ENCODE assay signal across 8 cellular contexts in the genomic region with DNA sequence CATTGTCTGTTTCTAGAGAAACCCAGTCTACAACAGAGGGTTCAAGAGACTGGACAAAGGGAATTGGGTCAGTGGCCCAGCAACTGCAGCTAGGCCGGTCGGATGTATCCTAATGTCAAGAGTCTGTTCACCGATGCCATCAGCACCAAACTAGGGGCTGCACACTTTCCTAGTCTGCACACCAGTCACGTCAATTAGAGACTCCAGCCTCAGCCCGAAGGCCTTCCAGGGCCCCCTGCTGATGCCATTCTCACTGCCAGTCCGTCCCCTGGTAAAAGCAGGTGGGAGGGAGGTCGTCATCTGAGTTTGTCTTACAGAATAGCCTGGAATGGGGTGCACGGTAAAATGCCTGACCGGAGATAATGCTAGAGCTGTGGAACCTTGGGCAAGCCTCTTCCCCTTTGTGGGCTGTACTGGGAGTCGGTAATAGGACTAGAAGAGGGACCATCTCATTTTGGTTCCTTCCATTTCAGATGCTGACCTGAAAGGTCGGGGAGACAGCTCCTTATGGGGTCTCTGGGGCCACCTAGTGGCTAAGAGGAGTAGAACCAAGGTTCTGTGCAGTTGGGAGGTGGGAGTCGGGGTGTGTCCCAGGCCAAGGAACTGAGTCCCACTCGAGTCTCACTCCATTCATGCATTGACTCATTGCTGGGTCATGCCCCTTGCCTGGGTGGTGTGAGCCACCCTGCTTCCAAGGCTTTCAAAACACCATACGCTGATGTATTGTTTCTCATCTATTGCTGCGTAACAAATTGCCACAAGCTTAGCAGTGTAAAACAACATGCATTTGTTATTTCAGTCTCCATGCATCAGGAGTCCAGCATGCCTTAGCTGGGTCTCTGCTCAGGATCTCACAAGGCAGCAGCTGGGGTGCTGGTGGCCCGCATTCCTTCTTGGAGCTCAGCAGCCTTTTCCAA. TPM values are rescaled to one million over a fixed set of nuclear protein-coding genes. Genes with fewer than 3 reads are reported as not detected.
A peak's percentile ranks its signal among the peaks of the same experiment; 100 is the strongest.
DNase-seq lines count a peak whose midpoint lies in the region; ATAC-seq lines count a peak whose summit lies in the region.

No MANE protein-coding gene starts in this region.

- intact Hi-C loops in activated CD4-positive, alpha-beta T cell treated with anti-CD3 and anti-CD28 coated beads, Interleukin-2, amount 10 ng/mL, durations not matched to agents 24 days and 14 days (cut with micrococcal nuclease) = loop anchor here (1.0 to 2.0 kb wide), 3 partner anchors 33 to 121 kb away; partner anchors contain the start of gene ZCCHC3

- no peak overlapping the region for H3K4me3 Mint-ChIP-seq in activated CD4-positive, alpha-beta T cell treated with anti-CD3 and anti-CD28 coated beads, Interleukin-2, amount 10 ng/mL, durations not matched to agents 24 days and 14 days
- no peak overlapping the region for H3K4me3 Mint-ChIP-seq in memory B cell

- H3K27ac Mint-ChIP-seq in activated CD4-positive, alpha-beta T cell treated with anti-CD3 and anti-CD28 coated beads, Interleukin-2, amount 10 ng/mL, durations not matched to agents 24 days and 14 days = peak overlapping the region; percentile 12
- H3K27ac Mint-ChIP-seq in memory B cell = peak overlapping the region; percentile 41

- DNase-seq in DMS153 (lab: John Stamatoyannopoulos, UW) = peak; percentile 23
- peak; percentile 57 for DNase-seq in NCI-H526 treated with DMSO at 0.1 percent for 48 hours (lab: John Stamatoyannopoulos, UW)
- DNase-seq in activated CD4-positive, alpha-beta T cell treated with anti-CD3 and anti-CD28 coated beads, Interleukin-2, amount 10 ng/mL, durations not matched to agents 24 days and 14 days = peak; percentile 88
- DNase-seq in effector CD4-positive, alpha-beta T cell = peak; percentile 49
- DNase-seq in memory B cell (ENCODE audit: low spot score in 2 of 2) = peak; percentile 51 to 64
- DNase-seq in stromal cell of bone marrow (ENCODE audit: low read depth) = peak; percentile 52

- peaks cover 15% of the 10 kb centered on the region for H3K4me1 Mint-ChIP-seq in activated CD4-positive, alpha-beta T cell treated with anti-CD3 and anti-CD28 coated beads, Interleukin-2, amount 10 ng/mL, durations not matched to agents 24 days and 14 days
- peaks cover 22% of the 10 kb centered on the region for H3K4me1 Mint-ChIP-seq in memory B cell

- H3K9me3 Mint-ChIP-seq in activated CD4-positive, alpha-beta T cell treated with anti-CD3 and anti-CD28 coated beads, Interleukin-2, amount 10 ng/mL, durations not matched to agents 24 days and 14 days = no peaks in the 10 kb centered on the region
- H3K9me3 Mint-ChIP-seq in memory B cell = no peaks in the 10 kb centered on the region

- H3K27me3 Mint-ChIP-seq in activated CD4-positive, alpha-beta T cell treated with anti-CD3 and anti-CD28 coated beads, Interleukin-2, amount 10 ng/mL, durations not matched to agents 24 days and 14 days = peaks cover 2% of the 10 kb centered on the region
- H3K27me3 Mint-ChIP-seq in memory B cell = no peaks in the 10 kb centered on the region

- ATAC-seq in HG02885 (IDR thresholded peaks at IDR 0.05; ENCODE audit: poor library complexity, unreplicated experiment) (peak; percentile 30), memory B cell (ENCODE audit: low read depth) (peak; percentile 50), GM21447 (IDR thresholded peaks at IDR 0.05; ENCODE audit: unreplicated experiment) (no peak)

- peaks cover 2% of the 10 kb centered on the region for H3K36me3 Mint-ChIP-seq in activated CD4-positive, alpha-beta T cell treated with anti-CD3 and anti-CD28 coated beads, Interleukin-2, amount 10 ng/mL, durations not matched to agents 24 days and 14 days (ENCODE audit: low read depth)
- no peaks in the 10 kb centered on the region for H3K36me3 Mint-ChIP-seq in memory B cell

RNA-seq across cellular contexts. Expression of gene SOX12, which starts 5.1 kb away (rescaled TPM):
- 11.0 and 11.2 TPM in 2 replicates for total RNA-seq in activated CD4-positive, alpha-beta T cell treated with anti-CD3 and anti-CD28 coated beads, Interleukin-2, amount 10 ng/mL, durations not matched to agents 24 days and 14 days

RNA-seq across cellular contexts. Expression of gene NRSN2, which starts 16.4 kb away (rescaled TPM):
- total RNA-seq in activated CD4-positive, alpha-beta T cell treated with anti-CD3 and anti-CD28 coated beads, Interleukin-2, amount 10 ng/mL, durations not matched to agents 24 days and 14 days = 5.1 and 7.0 TPM in 2 replicates

RNA-seq across cellular contexts. Expression of gene ZCCHC3, which starts 33.1 kb away (rescaled TPM):
- 23.7 and 24.6 TPM in 2 replicates for total RNA-seq in activated CD4-positive, alpha-beta T cell treated with anti-CD3 and anti-CD28 coated beads, Interleukin-2, amount 10 ng/mL, durations not matched to agents 24 days and 14 days

RNA-seq across cellular contexts. Expression of gene C20orf96, which starts 39.9 kb away (rescaled TPM):
- 5.7 and 6.7 TPM in 2 replicates for total RNA-seq in activated CD4-positive, alpha-beta T cell treated with anti-CD3 and anti-CD28 coated beads, Interleukin-2, amount 10 ng/mL, durations not matched to agents 24 days and 14 days

RNA-seq across cellular contexts. Expression of gene TRIB3, which starts 50.1 kb away (rescaled TPM):
- 39.3 and 41.1 TPM in 2 replicates for total RNA-seq in activated CD4-positive, alpha-beta T cell treated with anti-CD3 and anti-CD28 coated beads, Interleukin-2, amount 10 ng/mL, durations not matched to agents 24 days and 14 days

Comparison
In these comparisons a context has a peak if more than half of its experiments do, and no peak if none do; other contexts are left out.
1. DNase-seq: peak in every context shown above with its lines; median percentile 88 in activated CD4-positive, alpha-beta T cell treated with anti-CD3 and anti-CD28 coated beads, Interleukin-2, amount 10 ng/mL, durations not matched to agents 24 days and 14 days; 58 in memory B cell; 57 in NCI-H526 treated with DMSO at 0.1 percent for 48 hours; 52 in stromal cell of bone marrow; 49 in effector CD4-positive, alpha-beta T cell; 23 in DMS153.